Comparison of ENCODE assay signal across 23 cellular contexts in the genomic region with DNA sequence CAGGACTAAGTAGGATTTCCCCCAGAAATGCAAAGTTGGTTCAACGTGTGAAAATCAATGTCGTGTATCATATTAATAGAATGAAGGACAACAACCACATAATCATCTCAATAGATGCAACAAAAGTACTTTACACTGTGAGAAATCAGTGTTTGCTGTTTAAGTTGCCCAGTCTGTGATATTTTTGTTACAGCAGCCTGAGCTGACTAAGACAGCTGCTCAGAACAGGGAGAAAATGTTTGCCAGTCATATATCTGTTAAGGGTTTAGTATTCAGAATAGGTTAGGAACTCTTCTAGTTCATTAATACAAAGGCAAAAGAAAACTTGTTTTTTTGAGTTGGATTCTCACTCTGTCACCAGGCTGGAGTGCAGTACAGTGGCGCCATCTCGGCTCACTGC.
"Had no signal": no experiment of that assay in that cellular context is flagged by ENCODE, and none has a peak within 500 bp of the region (broad histone marks: within the 10 kb centered on the region; RNA-seq: fewer than 3 reads in every experiment).

No MANE protein-coding gene starts in this region.

- H3K27ac Mint-ChIP-seq: activated T-helper 2 cell treated with anti-CD3 and anti-CD28 coated beads, Interferon-gamma antibody, Interleukin-2, Interleukin-4, amounts not matched to agents 10 μg/mL and 5 μg/mL and 100 μg/mL, durations not matched to agents 14 hours and 24 hours and 36 hours; nephron progenitor cell; stimulated activated memory B cell treated with anti-CD40 and anti-IgM and Interleukin-4, amounts not matched to agents 10 μg/mL and 1 μg/mL and 100 μg/mL, for 72 hours; T-helper 2 cell treated with Interferon-gamma antibody and Interleukin-4, amounts not matched to agents 5 μg/mL and 100 μg/mL, for 36 hours had no signal

- H3K9ac ChIP-seq: parathyroid adenoma had no signal

- H3K4me3 ChIP-seq: colonic mucosa, dorsolateral prefrontal cortex, skin epidermis, testis, uterus had no signal

- H3K27ac ChIP-seq: colonic mucosa, parathyroid adenoma, testis had no signal

- DNase-seq: activated CD4-positive, alpha-beta memory T cell treated with anti-CD3 and anti-CD28 coated beads for 36 hours; activated naive CD4-positive, alpha-beta T cell; amygdala; colonic mucosa; dorsolateral prefrontal cortex; effector memory CD8-positive, alpha-beta T cell; foreskin melanocyte; hypothalamus; left colon; mesenchymal stem cell; nephron progenitor cell; nucleus accumbens; stimulated activated CD4-positive, alpha-beta T cell treated with anti-CD3 and anti-CD28 coated beads, Interleukin-15, amount 100 ng/mL, for 24 hours; testis; trophoblast cell; uterus had no signal

- H3K4me3 Mint-ChIP-seq: activated CD4-positive, alpha-beta memory T cell treated with anti-CD3 and anti-CD28 coated beads for 36 hours; effector memory CD8-positive, alpha-beta T cell; nephron progenitor cell; stimulated activated memory B cell treated with anti-CD40 and anti-IgM and Interleukin-4, amounts not matched to agents 10 μg/mL and 1 μg/mL and 100 μg/mL, for 72 hours; T-helper 2 cell treated with Interferon-gamma antibody and Interleukin-4, amounts not matched to agents 5 μg/mL and 100 μg/mL, for 36 hours had no signal

- H3K9me3 Mint-ChIP-seq: activated CD4-positive, alpha-beta memory T cell treated with anti-CD3 and anti-CD28 coated beads for 36 hours; activated T-helper 2 cell treated with anti-CD3 and anti-CD28 coated beads, Interferon-gamma antibody, Interleukin-2, Interleukin-4, amounts not matched to agents 10 μg/mL and 5 μg/mL and 100 μg/mL, durations not matched to agents 14 hours and 24 hours and 36 hours; effector memory CD8-positive, alpha-beta T cell; stimulated activated memory B cell treated with anti-CD40 and anti-IgM and Interleukin-4, amounts not matched to agents 10 μg/mL and 1 μg/mL and 100 μg/mL, for 72 hours; T-helper 2 cell treated with Interferon-gamma antibody and Interleukin-4, amounts not matched to agents 5 μg/mL and 100 μg/mL, for 36 hours had no signal

- H3K27me3 Mint-ChIP-seq: activated CD4-positive, alpha-beta memory T cell treated with anti-CD3 and anti-CD28 coated beads for 36 hours; effector memory CD8-positive, alpha-beta T cell; stimulated activated memory B cell treated with anti-CD40 and anti-IgM and Interleukin-4, amounts not matched to agents 10 μg/mL and 1 μg/mL and 100 μg/mL, for 72 hours had no signal

- H3K4me1 ChIP-seq: parathyroid adenoma, uterus had no signal

- ATAC-seq: effector memory CD8-positive, alpha-beta T cell; esophagus mucosa; left colon; right cardiac atrium; stimulated activated memory B cell treated with anti-CD40 and anti-IgM and Interleukin-4, amounts not matched to agents 10 μg/mL and 1 μg/mL and 100 μg/mL, for 72 hours had no signal

- H3K9me3 ChIP-seq: colonic mucosa, testis, uterus had no signal

- H3K27me3 ChIP-seq: colonic mucosa, dorsolateral prefrontal cortex, testis, uterus had no signal

- H3K4me1 Mint-ChIP-seq: nephron progenitor cell had no signal

- H3K36me3 ChIP-seq: colonic mucosa, uterus had no signal
